ENCODE assay signal across 1 cellular context in the genomic region with DNA sequence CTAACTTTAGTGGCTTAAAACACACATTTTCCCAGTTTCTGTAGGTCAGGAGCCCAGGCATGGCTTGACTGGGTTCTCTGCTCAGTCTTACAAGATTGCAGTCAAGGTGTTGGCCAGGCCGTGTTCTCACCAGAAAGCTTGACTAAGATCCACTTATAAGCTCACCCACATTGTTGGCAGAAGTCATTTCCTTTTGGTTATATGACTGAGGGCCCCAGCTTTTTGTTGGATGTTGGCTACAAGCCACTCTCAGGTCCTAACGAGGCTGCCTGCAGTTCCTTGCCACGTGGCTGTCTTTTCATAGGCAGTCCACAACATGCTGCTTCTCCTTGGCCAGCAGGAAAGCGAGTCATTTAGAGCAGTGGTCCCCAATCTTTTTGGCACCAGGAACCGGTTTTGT.
TF ChIP-seq lines count a peak whose summit lies in the region.

No MANE protein-coding gene starts in this region.

TF ChIP-seq in SK-N-SH treated with all-trans-retinoic acid at 6 μM for 48 hours, 23 proteins besides CTCF, POLR2A, EP300 and RAD21 (continued from another document):
- TF ChIP-seq CSRNP3 (CRISPR knock-in tag; IDR thresholded peaks at IDR 0.05) (no peak), SNAI2 (CRISPR knock-in tag; IDR thresholded peaks at IDR 0.05) (no peak), POU6F1 (CRISPR knock-in tag; IDR thresholded peaks at IDR 0.05; ENCODE audit: borderline replicate concordance, low read depth) (no peak), ESRRG (CRISPR knock-in tag; IDR thresholded peaks at IDR 0.05) (no peak), ZNF565 (CRISPR knock-in tag; conservative IDR thresholded peaks at IDR 0.05; ENCODE audit: low read depth) (no peak), BACH2 (CRISPR knock-in tag; IDR thresholded peaks at IDR 0.05; ENCODE audit: borderline replicate concordance) (no peak)
